ENCODE assay signal across 27 cellular contexts in the genomic region with DNA sequence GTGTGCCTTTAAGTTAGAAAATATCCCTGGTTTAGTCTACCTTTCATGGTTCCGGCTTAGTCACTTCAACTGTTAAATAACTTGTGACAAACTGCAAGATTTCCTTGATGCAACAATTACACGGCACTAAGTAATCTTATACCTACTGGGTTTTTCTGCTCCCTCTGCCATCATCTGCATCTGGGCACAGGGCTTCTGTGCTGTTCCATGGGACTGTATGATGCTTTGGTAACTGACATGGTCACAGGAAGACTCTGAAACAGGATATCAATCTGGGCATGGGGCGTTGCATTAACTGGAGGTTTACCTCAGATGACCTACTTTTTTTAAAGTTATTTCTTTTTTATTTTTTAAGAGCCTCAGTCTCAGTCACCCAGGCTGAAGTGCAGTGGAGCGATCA.
"Had no signal": no experiment of that assay in that cellular context is flagged by ENCODE, and none has a peak within 500 bp of the region (broad histone marks: within the 10 kb centered on the region; RNA-seq: fewer than 3 reads in every experiment).

No MANE protein-coding gene starts in this region.

- H3K4me1 ChIP-seq: ascending aorta had no signal

- H3K27ac Mint-ChIP-seq: activated CD4-positive, alpha-beta T cell treated with anti-CD3 and anti-CD28 coated beads for 36 hours; activated CD8-positive, alpha-beta T cell treated with anti-CD3 and anti-CD28 coated beads, Interleukin-2, amount 10 ng/mL, durations not matched to agents 7 days and 5 days; activated naive CD4-positive, alpha-beta T cell treated with anti-CD3 and anti-CD28 coated beads, Interleukin-2, amount 50 U/mL, for 24 hours; T-cell had no signal

- H3K27ac ChIP-seq: ascending aorta, brain microvascular endothelial cell, cardiac muscle cell, SK-N-MC, VCaP had no signal

- H3K4me1 Mint-ChIP-seq: activated CD4-positive, alpha-beta T cell treated with anti-CD3 and anti-CD28 coated beads for 36 hours; activated naive CD4-positive, alpha-beta T cell treated with anti-CD3 and anti-CD28 coated beads, Interleukin-2, amount 50 U/mL, for 24 hours; T-cell had no signal

- H3K36me3 ChIP-seq: ascending aorta, brain microvascular endothelial cell, cardiac muscle cell had no signal

- FAIRE-seq: K562, TTC549 had no signal

- H3K36me3 Mint-ChIP-seq: activated naive CD4-positive, alpha-beta T cell treated with anti-CD3 and anti-CD28 coated beads, Interleukin-2, amount 50 U/mL, for 24 hours; T-cell had no signal

- H3K27me3 ChIP-seq: ascending aorta, brain microvascular endothelial cell, cardiac muscle cell had no signal

- ATAC-seq: activated CD4-positive, alpha-beta T cell treated with anti-CD3 and anti-CD28 coated beads for 36 hours; activated CD8-positive, alpha-beta T cell treated with anti-CD3 and anti-CD28 coated beads, Interleukin-2, amount 10 ng/mL, durations not matched to agents 7 days and 5 days; K562; Right ventricle myocardium inferior; T-cell had no signal

- H3K4me3 ChIP-seq: ascending aorta, cardiac muscle cell, K562, SK-N-MC had no signal

- H3K9me3 ChIP-seq: ascending aorta had no signal

- DNase-seq: activated CD4-positive, alpha-beta T cell treated with anti-CD3 and anti-CD28 coated beads for 36 hours; activated CD4-positive, alpha-beta T cell treated with anti-CD3 and anti-CD28 coated beads, Interleukin-2, amount 50 U/mL, for 1 hour; activated CD8-positive, alpha-beta memory T cell treated with anti-CD3 and anti-CD28 coated beads, Interleukin-2, amount 50 U/mL, for 48 hours; activated CD8-positive, alpha-beta T cell treated with anti-CD3 and anti-CD28 coated beads, Interleukin-2, amount 10 ng/mL, durations not matched to agents 7 days and 5 days; activated T-cell treated with anti-CD3 and anti-CD28 coated beads, Interleukin-2, amount 50 U/mL, for 1 hour; brain microvascular endothelial cell; Kasumi-1; NCI-H1092; NCI-H1417; NCI-H1930; NCI-H2171 treated with DMSO at 0.1 percent for 48 hours; NCI-H345; NCI-H510A; NCI-H526 treated with DMSO at 0.1 percent for 48 hours; NCI-H82; RPMI8226; T-cell; T-helper 2 cell; T1000 had no signal

- H3K4me3 Mint-ChIP-seq: activated CD4-positive, alpha-beta T cell treated with anti-CD3 and anti-CD28 coated beads for 36 hours; activated CD8-positive, alpha-beta T cell treated with anti-CD3 and anti-CD28 coated beads, Interleukin-2, amount 10 ng/mL, durations not matched to agents 7 days and 5 days; activated naive CD4-positive, alpha-beta T cell treated with anti-CD3 and anti-CD28 coated beads, Interleukin-2, amount 50 U/mL, for 24 hours; T-cell had no signal
